Comparison of ENCODE assay signal across 9 cellular contexts in genomic region chr2:181894381-181894780, GRCh38. TPM values are rescaled to one million over a fixed set of nuclear protein-coding genes. Genes with fewer than 3 reads are reported as not detected.
DNase-seq lines count a peak whose midpoint lies in the region; ATAC-seq and TF ChIP-seq lines count a peak whose summit lies in the region.
"Had no signal": no experiment of that assay in that cellular context is flagged by ENCODE, and none has a peak within 500 bp of the region (broad histone marks: within the 10 kb centered on the region; RNA-seq: fewer than 3 reads in every experiment).

No MANE protein-coding gene starts in this region.

- H3K27ac Mint-ChIP-seq in HFFc6, result no peak overlapping the region
- no peak overlapping the region for H3K27ac Mint-ChIP-seq in stimulated activated memory B cell treated with anti-CD40 and anti-IgM and Interleukin-4, amounts not matched to agents 10 μg/mL and 1 μg/mL and 100 μg/mL, for 72 hours

- TF ChIP-seq CTCF in HFFc6 (IDR thresholded peaks at IDR 0.05) (no peak), astrocyte of the spinal cord (IDR thresholded peaks at IDR 0.05; ENCODE audit: low read depth, low read length) (no peak), left lung (IDR thresholded peaks at IDR 0.05) (no peak)

- H3K9ac ChIP-seq in stomach smooth muscle (ENCODE audit: low read length in 2 of 2), result peak overlapping the region in 1 of 2 donors; percentile 30

- peak overlapping the region; percentile 99 for H3K4me3 Mint-ChIP-seq in HFFc6
- no peak overlapping the region for H3K4me3 Mint-ChIP-seq in stimulated activated memory B cell treated with anti-CD40 and anti-IgM and Interleukin-4, amounts not matched to agents 10 μg/mL and 1 μg/mL and 100 μg/mL, for 72 hours

- H3K27ac ChIP-seq in left lung, result peak overlapping the region in 1 of 2 donors; percentile 99
- H3K27ac ChIP-seq in stomach smooth muscle (ENCODE audit: low read length), result no peak overlapping the region

- H3K9me3 Mint-ChIP-seq in HFFc6, result no peaks in the 10 kb centered on the region
- no peaks in the 10 kb centered on the region for H3K9me3 Mint-ChIP-seq in stimulated activated memory B cell treated with anti-CD40 and anti-IgM and Interleukin-4, amounts not matched to agents 10 μg/mL and 1 μg/mL and 100 μg/mL, for 72 hours
- H3K9me3 Mint-ChIP-seq: naive B cell had no signal

- H3K27me3 Mint-ChIP-seq in HFFc6 (ENCODE audit: insufficient read depth), result no peaks in the 10 kb centered on the region
- no peaks in the 10 kb centered on the region for H3K27me3 Mint-ChIP-seq in stimulated activated memory B cell treated with anti-CD40 and anti-IgM and Interleukin-4, amounts not matched to agents 10 μg/mL and 1 μg/mL and 100 μg/mL, for 72 hours

- no peaks in the 10 kb centered on the region for H3K9me3 ChIP-seq in left lung
- no peaks in the 10 kb centered on the region for H3K9me3 ChIP-seq in stomach smooth muscle (ENCODE audit: control insufficient read depth in 2 of 2, low read length in 2 of 2)

- H3K27me3 ChIP-seq in left lung (no peaks in the 10 kb centered on the region), stomach smooth muscle (ENCODE audit: control insufficient read depth in 1 of 2, insufficient read depth in 2 of 2, low read length in 2 of 2) (no peaks in the 10 kb centered on the region)

- H3K4me3 ChIP-seq in astrocyte of the spinal cord (ENCODE audit: low read depth, low read length) (peak overlapping the region; percentile 89), left lung (peak overlapping the region; percentile 83 to 86), stomach smooth muscle (ENCODE audit: low read length in 2 of 2) (peak overlapping the region; percentile 9 to 36)

- peaks cover 60% of the 10 kb centered on the region for H3K4me1 Mint-ChIP-seq in HFFc6 (ENCODE audit: low read depth)
- peaks cover 10% of the 10 kb centered on the region for H3K4me1 Mint-ChIP-seq in stimulated activated memory B cell treated with anti-CD40 and anti-IgM and Interleukin-4, amounts not matched to agents 10 μg/mL and 1 μg/mL and 100 μg/mL, for 72 hours

- no peak for DNase-seq in HFFc6
- DNase-seq in astrocyte of the spinal cord (ENCODE audit: low read depth, low spot score), result peak; percentile 40
- DNase-seq in left lung, result no peak
- DNase-seq in left colon, result no peak
- DNase-seq: naive B cell had no signal

- in situ Hi-C loops in astrocyte of the spinal cord (cut with HindIII; ENCODE audit: low sequenced_read_pairs), result no loop called here

- ATAC-seq in left lung (no peak), left colon (no peak), GM21381 (IDR thresholded peaks at IDR 0.05; ENCODE audit: unreplicated experiment) (no peak)
- no peak for ATAC-seq in stimulated activated memory B cell treated with anti-CD40 and anti-IgM and Interleukin-4, amounts not matched to agents 10 μg/mL and 1 μg/mL and 100 μg/mL, for 72 hours
- ATAC-seq: esophagus mucosa had no signal

- H3K36me3 ChIP-seq in left lung (peaks cover 0 to 9% of the 10 kb centered on the region in 2 donors), stomach smooth muscle (ENCODE audit: control insufficient read depth in 2 of 2, insufficient read depth in 2 of 2, low read length in 2 of 2) (peaks cover 3 to 6% of the 10 kb centered on the region in 2 donors)

- H3K36me3 Mint-ChIP-seq in HFFc6 (ENCODE audit: low read depth), result peaks cover 45% of the 10 kb centered on the region
- H3K36me3 Mint-ChIP-seq in stimulated activated memory B cell treated with anti-CD40 and anti-IgM and Interleukin-4, amounts not matched to agents 10 μg/mL and 1 μg/mL and 100 μg/mL, for 72 hours, result peaks cover 14% of the 10 kb centered on the region

- intact Hi-C loops in left lung (cut with DNase I) (no loop called here), left colon (cut with DNase I, micrococcal nuclease) (no loop called here)

- H3K4me1 ChIP-seq in left lung, result peaks cover 0 to 61% of the 10 kb centered on the region in 2 donors
- H3K4me1 ChIP-seq in stomach smooth muscle (ENCODE audit: control insufficient read depth, insufficient read depth, low read length), result peaks cover 5% of the 10 kb centered on the region

RNA-seq across cellular contexts. Expression of gene ITPRID2, which starts 2.9 kb away (rescaled TPM):
- total RNA-seq in HFFc6 (2021; fragmentation: NEBNext Ultra II Directional; extraction: Animal tissue kit (Norgen Biotek cat#: 25700)), result 100 to 1,000 TPM; 205 to 257 (median 235) TPM
- total RNA-seq in left lung (100 to 1,000 TPM; 162 to 175 TPM), left colon (100 to 1,000 TPM; 287 to 367 TPM)

Comparison
In these comparisons a context has a peak if more than half of its experiments do, and no peak if none do; other contexts are left out.
1. H3K4me3 ChIP-seq: peak in every context shown above with its lines; median percentile 89 in astrocyte of the spinal cord; 84 in left lung; 22 in stomach smooth muscle.